ENCODE assay signal across 1 cellular context in the genomic region with DNA sequence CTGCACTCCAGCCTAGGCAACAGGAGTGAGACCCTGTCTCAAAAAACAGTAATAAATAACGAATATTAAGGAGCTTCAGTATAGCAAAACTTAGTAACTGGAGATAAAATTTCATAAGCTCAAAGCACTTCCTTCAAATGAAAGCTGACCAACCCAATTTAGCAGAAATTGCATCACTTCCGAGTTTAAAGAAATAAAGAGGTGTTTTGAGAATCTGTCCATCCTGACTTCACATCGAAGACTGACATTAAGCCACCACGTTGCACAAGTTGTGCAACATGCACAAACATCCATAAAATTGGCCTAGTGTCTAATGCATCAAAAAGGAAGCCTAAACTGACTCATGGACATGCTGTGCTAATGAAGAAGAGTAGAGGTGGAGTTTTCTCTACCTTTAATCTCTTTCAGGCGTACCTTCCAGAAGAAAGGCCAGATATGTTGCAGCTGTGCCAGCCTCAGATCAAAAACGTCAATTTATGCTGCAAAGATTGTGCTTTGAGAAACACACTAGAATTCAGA.
TF ChIP-seq lines count a peak whose summit lies in the region.

No MANE protein-coding gene starts in this region.

TF ChIP-seq in K562, 482 proteins besides CTCF, POLR2A, EP300 and RAD21 (continued from another document):
- TF ChIP-seq, protein P1, sequence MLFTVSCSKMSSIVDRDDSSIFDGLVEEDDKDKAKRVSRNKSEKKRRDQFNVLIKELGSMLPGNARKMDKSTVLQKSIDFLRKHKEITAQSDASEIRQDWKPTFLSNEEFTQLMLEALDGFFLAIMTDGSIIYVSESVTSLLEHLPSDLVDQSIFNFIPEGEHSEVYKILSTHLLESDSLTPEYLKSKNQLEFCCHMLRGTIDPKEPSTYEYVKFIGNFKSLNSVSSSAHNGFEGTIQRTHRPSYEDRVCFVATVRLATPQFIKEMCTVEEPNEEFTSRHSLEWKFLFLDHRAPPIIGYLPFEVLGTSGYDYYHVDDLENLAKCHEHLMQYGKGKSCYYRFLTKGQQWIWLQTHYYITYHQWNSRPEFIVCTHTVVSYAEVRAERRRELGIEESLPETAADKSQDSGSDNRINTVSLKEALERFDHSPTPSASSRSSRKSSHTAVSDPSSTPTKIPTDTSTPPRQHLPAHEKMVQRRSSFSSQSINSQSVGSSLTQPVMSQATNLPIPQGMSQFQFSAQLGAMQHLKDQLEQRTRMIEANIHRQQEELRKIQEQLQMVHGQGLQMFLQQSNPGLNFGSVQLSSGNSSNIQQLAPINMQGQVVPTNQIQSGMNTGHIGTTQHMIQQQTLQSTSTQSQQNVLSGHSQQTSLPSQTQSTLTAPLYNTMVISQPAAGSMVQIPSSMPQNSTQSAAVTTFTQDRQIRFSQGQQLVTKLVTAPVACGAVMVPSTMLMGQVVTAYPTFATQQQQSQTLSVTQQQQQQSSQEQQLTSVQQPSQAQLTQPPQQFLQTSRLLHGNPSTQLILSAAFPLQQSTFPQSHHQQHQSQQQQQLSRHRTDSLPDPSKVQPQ (CRISPR knock-in tag; IDR thresholded peaks at IDR 0.05; ENCODE audit: borderline replicate concordance) = no peak
- TF ChIP-seq MBD1 (CRISPR knock-in tag; IDR thresholded peaks at IDR 0.05) (no peak), CEBPG (CRISPR knock-in tag; IDR thresholded peaks at IDR 0.05) (no peak), CEBPG (tag; conservative IDR thresholded peaks at IDR 0.05 in 1 of 2, IDR thresholded peaks at IDR 0.05 in 1 of 2) (peak in 1 of 2 experiments; percentile 61; a peak in 2 of 4 replicates), BMI1 (IDR thresholded peaks at IDR 0.05; ENCODE audit: low read length) (no peak), ZNF707 (CRISPR knock-in tag; conservative IDR thresholded peaks at IDR 0.05) (no peak), ZBTB26 (CRISPR knock-in tag; IDR thresholded peaks at IDR 0.05) (no peak), NELFE (IDR thresholded peaks at IDR 0.05; ENCODE audit: insufficient read depth, insufficient read length) (no peak), ARID3B (CRISPR knock-in tag; IDR thresholded peaks at IDR 0.05; ENCODE audit: borderline replicate concordance) (no peak), ZNF165 (CRISPR knock-in tag; IDR thresholded peaks at IDR 0.05; ENCODE audit: borderline replicate concordance) (no peak)
- TF ChIP-seq, protein P2, sequence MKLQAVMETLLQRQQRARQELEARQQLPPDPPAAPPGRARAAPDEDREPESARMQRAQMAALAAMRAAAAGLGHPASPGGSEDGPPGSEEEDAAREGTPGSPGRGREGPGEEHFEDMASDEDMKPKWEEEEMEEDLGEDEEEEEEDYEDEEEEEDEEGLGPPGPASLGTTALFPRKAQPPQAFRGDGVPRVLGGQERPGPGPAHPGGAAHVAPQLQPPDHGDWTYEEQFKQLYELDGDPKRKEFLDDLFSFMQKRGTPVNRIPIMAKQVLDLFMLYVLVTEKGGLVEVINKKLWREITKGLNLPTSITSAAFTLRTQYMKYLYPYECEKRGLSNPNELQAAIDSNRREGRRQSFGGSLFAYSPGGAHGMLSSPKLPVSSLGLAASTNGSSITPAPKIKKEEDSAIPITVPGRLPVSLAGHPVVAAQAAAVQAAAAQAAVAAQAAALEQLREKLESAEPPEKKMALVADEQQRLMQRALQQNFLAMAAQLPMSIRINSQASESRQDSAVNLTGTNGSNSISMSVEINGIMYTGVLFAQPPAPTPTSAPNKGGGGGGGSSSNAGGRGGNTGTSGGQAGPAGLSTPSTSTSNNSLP (IDR thresholded peaks at IDR 0.05; ENCODE audit: borderline replicate concordance, low read depth, low read length) = no peak
- TF ChIP-seq, protein P3, sequence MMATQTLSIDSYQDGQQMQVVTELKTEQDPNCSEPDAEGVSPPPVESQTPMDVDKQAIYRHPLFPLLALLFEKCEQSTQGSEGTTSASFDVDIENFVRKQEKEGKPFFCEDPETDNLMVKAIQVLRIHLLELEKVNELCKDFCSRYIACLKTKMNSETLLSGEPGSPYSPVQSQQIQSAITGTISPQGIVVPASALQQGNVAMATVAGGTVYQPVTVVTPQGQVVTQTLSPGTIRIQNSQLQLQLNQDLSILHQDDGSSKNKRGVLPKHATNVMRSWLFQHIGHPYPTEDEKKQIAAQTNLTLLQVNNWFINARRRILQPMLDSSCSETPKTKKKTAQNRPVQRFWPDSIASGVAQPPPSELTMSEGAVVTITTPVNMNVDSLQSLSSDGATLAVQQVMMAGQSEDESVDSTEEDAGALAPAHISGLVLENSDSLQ (IDR thresholded peaks at IDR 0.05) = no peak
